Comparison of ENCODE assay signal across 24 cellular contexts in genomic region chr2:38739524-38739923, GRCh38.
DNase-seq lines count a peak whose midpoint lies in the region; ATAC-seq lines count a peak whose summit lies in the region.
"Had no signal": no experiment of that assay in that cellular context is flagged by ENCODE, and none has a peak within 500 bp of the region (broad histone marks: within the 10 kb centered on the region; RNA-seq: fewer than 3 reads in every experiment).

No MANE protein-coding gene starts in this region.

- H3K27ac Mint-ChIP-seq in T-helper 2 cell treated with Interferon-gamma antibody and Interleukin-4, amounts not matched to agents 5 μg/mL and 100 μg/mL, for 36 hours, result peak overlapping the region; percentile 65
- H3K27ac Mint-ChIP-seq in stimulated activated naive CD8-positive, alpha-beta T cell treated with anti-CD3 and anti-CD28 coated beads, Interleukin-15, Interleukin-2, amounts not matched to agents 100 ng/mL and 50 ng/mL, for 24 hours, result peak overlapping the region; percentile 52
- H3K27ac Mint-ChIP-seq in stimulated activated naive CD8-positive, alpha-beta T cell treated with anti-CD3 and anti-CD28 coated beads, Interleukin-15, amount 100 ng/mL, for 72 hours, result no peak overlapping the region
- H3K27ac Mint-ChIP-seq in effector memory CD8-positive, alpha-beta T cell, result peak overlapping the region; percentile 42 to 86
- H3K27ac Mint-ChIP-seq: activated naive CD8-positive, alpha-beta T cell treated with anti-CD3 and anti-CD28 coated beads, Interleukin-2, amount 10 ng/mL, durations not matched to agents 7 days and 5 days; B cell had no signal

- no peaks in the 10 kb centered on the region for H3K27me3 Mint-ChIP-seq in T-helper 2 cell treated with Interferon-gamma antibody and Interleukin-4, amounts not matched to agents 5 μg/mL and 100 μg/mL, for 36 hours (ENCODE audit: low read depth)
- no peaks in the 10 kb centered on the region for H3K27me3 Mint-ChIP-seq in stimulated activated naive CD8-positive, alpha-beta T cell treated with anti-CD3 and anti-CD28 coated beads, Interleukin-15, Interleukin-2, amounts not matched to agents 100 ng/mL and 50 ng/mL, for 24 hours
- H3K27me3 Mint-ChIP-seq in stimulated activated naive CD8-positive, alpha-beta T cell treated with anti-CD3 and anti-CD28 coated beads, Interleukin-15, amount 100 ng/mL, for 72 hours, result no peaks in the 10 kb centered on the region
- no peaks in the 10 kb centered on the region for H3K27me3 Mint-ChIP-seq in effector memory CD8-positive, alpha-beta T cell
- H3K27me3 Mint-ChIP-seq: activated naive CD8-positive, alpha-beta T cell treated with anti-CD3 and anti-CD28 coated beads, Interleukin-2, amount 10 ng/mL, durations not matched to agents 7 days and 5 days; B cell had no signal

- peaks cover 14% of the 10 kb centered on the region for H3K4me1 Mint-ChIP-seq in T-helper 2 cell treated with Interferon-gamma antibody and Interleukin-4, amounts not matched to agents 5 μg/mL and 100 μg/mL, for 36 hours (ENCODE audit: low read depth)
- H3K4me1 Mint-ChIP-seq in stimulated activated naive CD8-positive, alpha-beta T cell treated with anti-CD3 and anti-CD28 coated beads, Interleukin-15, Interleukin-2, amounts not matched to agents 100 ng/mL and 50 ng/mL, for 24 hours (ENCODE audit: low read depth), result peaks cover 30% of the 10 kb centered on the region
- H3K4me1 Mint-ChIP-seq in stimulated activated naive CD8-positive, alpha-beta T cell treated with anti-CD3 and anti-CD28 coated beads, Interleukin-15, amount 100 ng/mL, for 72 hours, result peaks cover 45% of the 10 kb centered on the region
- H3K4me1 Mint-ChIP-seq in effector memory CD8-positive, alpha-beta T cell (ENCODE audit: low read depth in 2 of 2), result peaks cover 12 to 16% of the 10 kb centered on the region in 2 donors

- ATAC-seq in stimulated activated naive CD8-positive, alpha-beta T cell treated with anti-CD3 and anti-CD28 coated beads, Interleukin-15, amount 100 ng/mL, for 72 hours, result no peak
- no peak for ATAC-seq in effector memory CD8-positive, alpha-beta T cell (replicated peaks)
- ATAC-seq in HG03139 (IDR thresholded peaks at IDR 0.05; ENCODE audit: unreplicated experiment) (no peak), GM21526 (IDR thresholded peaks at IDR 0.05; ENCODE audit: low FRiP score, unreplicated experiment) (no peak), HG03095 (IDR thresholded peaks at IDR 0.05; ENCODE audit: unreplicated experiment) (no peak)
- ATAC-seq: foreskin keratinocyte; left ventricle myocardium superior; Right ventricle myocardium inferior; stimulated activated naive CD8-positive, alpha-beta T cell treated with anti-CD3 and anti-CD28 coated beads, Interleukin-15, Interleukin-2, amounts not matched to agents 100 U/mL and 50 U/mL, for 24 hours had no signal

- H3K9me3 Mint-ChIP-seq in T-helper 2 cell treated with Interferon-gamma antibody and Interleukin-4, amounts not matched to agents 5 μg/mL and 100 μg/mL, for 36 hours, result no peaks in the 10 kb centered on the region
- no peaks in the 10 kb centered on the region for H3K9me3 Mint-ChIP-seq in stimulated activated naive CD8-positive, alpha-beta T cell treated with anti-CD3 and anti-CD28 coated beads, Interleukin-15, Interleukin-2, amounts not matched to agents 100 ng/mL and 50 ng/mL, for 24 hours
- H3K9me3 Mint-ChIP-seq in stimulated activated naive CD8-positive, alpha-beta T cell treated with anti-CD3 and anti-CD28 coated beads, Interleukin-15, amount 100 ng/mL, for 72 hours, result peaks cover 0 to 12% of the 10 kb centered on the region in 2 donors
- no peaks in the 10 kb centered on the region for H3K9me3 Mint-ChIP-seq in effector memory CD8-positive, alpha-beta T cell
- H3K9me3 Mint-ChIP-seq: activated naive CD8-positive, alpha-beta T cell treated with anti-CD3 and anti-CD28 coated beads, Interleukin-2, amount 10 ng/mL, durations not matched to agents 7 days and 5 days had no signal

- no peak overlapping the region for H3K4me3 Mint-ChIP-seq in T-helper 2 cell treated with Interferon-gamma antibody and Interleukin-4, amounts not matched to agents 5 μg/mL and 100 μg/mL, for 36 hours
- H3K4me3 Mint-ChIP-seq in stimulated activated naive CD8-positive, alpha-beta T cell treated with anti-CD3 and anti-CD28 coated beads, Interleukin-15, Interleukin-2, amounts not matched to agents 100 ng/mL and 50 ng/mL, for 24 hours, result no peak overlapping the region
- no peak overlapping the region for H3K4me3 Mint-ChIP-seq in stimulated activated naive CD8-positive, alpha-beta T cell treated with anti-CD3 and anti-CD28 coated beads, Interleukin-15, amount 100 ng/mL, for 72 hours
- H3K4me3 Mint-ChIP-seq in effector memory CD8-positive, alpha-beta T cell, result no peak overlapping the region
- H3K4me3 Mint-ChIP-seq: activated naive CD8-positive, alpha-beta T cell treated with anti-CD3 and anti-CD28 coated beads, Interleukin-2, amount 10 ng/mL, durations not matched to agents 7 days and 5 days; B cell had no signal

- no peak for DNase-seq in T-helper 2 cell treated with Interferon-gamma antibody and Interleukin-4, amounts not matched to agents 5 μg/mL and 100 μg/mL, for 36 hours (ENCODE audit: low spot score)
- no peak for DNase-seq in T-helper 2 cell
- no peak for DNase-seq in stimulated activated naive CD8-positive, alpha-beta T cell treated with anti-CD3 and anti-CD28 coated beads, Interleukin-15, amount 100 ng/mL, for 72 hours
- DNase-seq in effector memory CD8-positive, alpha-beta T cell, result no peak
- DNase-seq: activated naive CD8-positive, alpha-beta T cell treated with anti-CD3 and anti-CD28 coated beads, Interleukin-2, amount 10 ng/mL, durations not matched to agents 7 days and 5 days; activated T-cell treated with anti-CD3 and anti-CD28 coated beads for 4 hours; effector CD4-positive, alpha-beta T cell; foreskin keratinocyte; hippocampal formation; left ventricle myocardium superior; NCI-H1092 treated with DMSO at 0.1 percent for 48 hours; NCI-H2029; NCI-H345; NCI-H82; OCI-M1; stimulated activated CD4-positive, alpha-beta T cell treated with anti-CD3 and anti-CD28 coated beads, Interleukin-4, amount 100 ng/mL, for 1 hour; stimulated activated naive CD8-positive, alpha-beta T cell treated with anti-CD3 and anti-CD28 coated beads, Interleukin-15, Interleukin-2, amounts not matched to agents 100 U/mL and 50 U/mL, for 24 hours; SW 1271 had no signal

- peaks cover 48% of the 10 kb centered on the region for H3K36me3 Mint-ChIP-seq in T-helper 2 cell treated with Interferon-gamma antibody and Interleukin-4, amounts not matched to agents 5 μg/mL and 100 μg/mL, for 36 hours (ENCODE audit: low read depth)
- peaks cover 65% of the 10 kb centered on the region for H3K36me3 Mint-ChIP-seq in stimulated activated naive CD8-positive, alpha-beta T cell treated with anti-CD3 and anti-CD28 coated beads, Interleukin-15, Interleukin-2, amounts not matched to agents 100 ng/mL and 50 ng/mL, for 24 hours (ENCODE audit: low read depth)
- H3K36me3 Mint-ChIP-seq in effector memory CD8-positive, alpha-beta T cell (ENCODE audit: insufficient read depth), result peaks cover 91% of the 10 kb centered on the region

Comparison
In these comparisons a context has a peak if more than half of its experiments do, and no peak if none do; other contexts are left out.
1. H3K27ac Mint-ChIP-seq: peak in T-helper 2 cell treated with Interferon-gamma antibody and Interleukin-4, amounts not matched to agents 5 μg/mL and 100 μg/mL, for 36 hours (single experiment), stimulated activated naive CD8-positive, alpha-beta T cell treated with anti-CD3 and anti-CD28 coated beads, Interleukin-15, Interleukin-2, amounts not matched to agents 100 ng/mL and 50 ng/mL, for 24 hours (single experiment) and effector memory CD8-positive, alpha-beta T cell (2 of 2); none in stimulated activated naive CD8-positive, alpha-beta T cell treated with anti-CD3 and anti-CD28 coated beads, Interleukin-15, amount 100 ng/mL, for 72 hours (0 of 2).